34 cellular contexts compared by ENCODE assay signal in the genomic region with DNA sequence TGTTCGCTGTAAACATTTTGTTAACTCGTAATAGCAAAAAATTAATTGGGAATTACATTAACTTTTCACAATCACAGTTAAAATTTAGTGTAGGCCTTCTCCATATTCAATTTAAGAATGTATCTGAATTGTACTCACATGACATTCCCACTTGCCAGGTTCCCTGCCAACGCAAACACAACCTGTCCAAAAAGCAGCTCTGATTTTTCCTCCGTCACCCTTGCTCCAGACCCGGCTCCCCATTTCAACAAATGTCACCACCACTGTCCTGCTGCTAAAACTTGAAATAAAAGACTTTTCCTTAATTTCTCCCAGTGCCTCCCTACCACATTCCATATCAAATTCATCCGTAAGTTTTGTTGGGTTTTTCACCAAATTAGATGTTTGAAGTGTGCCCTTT.
"Had no signal": no experiment of that assay in that cellular context is flagged by ENCODE, and none has a peak within 500 bp of the region (broad histone marks: within the 10 kb centered on the region; RNA-seq: fewer than 3 reads in every experiment).

No MANE protein-coding gene starts in this region.

- H3K9me3 ChIP-seq: adrenal gland, ascending aorta, body of pancreas, breast epithelium had no signal

- H3K36me3 ChIP-seq: adrenal gland, ascending aorta, brain microvascular endothelial cell, breast epithelium, cardiac muscle cell had no signal

- DNase-seq: activated effector memory CD4-positive, alpha-beta T cell treated with anti-CD3 and anti-CD28 coated beads, Interleukin-2, amount 50 U/mL, for 16 hours; activated effector memory CD4-positive, alpha-beta T cell treated with Interleukin-2 at 50 U/mL for 16 hours; activated gamma-delta T cell; activated gamma-delta T cell treated with Interleukin-2 at 50 U/mL for 16 hours; activated naive CD4-positive, alpha-beta T cell; activated naive CD4-positive, alpha-beta T cell treated with anti-CD3 and anti-CD28 coated beads for 36 hours; activated naive CD4-positive, alpha-beta T cell treated with anti-CD3 and anti-CD28 coated beads, Interleukin-2, amount 10 ng/mL, durations not matched to agents 7 days and 5 days; activated naive CD4-positive, alpha-beta T cell treated with anti-CD3 and anti-CD28 coated beads, Interleukin-2, amount 50 U/mL, for 16 hours; activated naive CD4-positive, alpha-beta T cell treated with Interleukin-2 at 50 U/mL for 16 hours; activated naive CD8-positive, alpha-beta T cell treated with anti-CD3 and anti-CD28 coated beads for 36 hours; activated naive CD8-positive, alpha-beta T cell treated with anti-CD3 and anti-CD28 coated beads, Interleukin-2, amount 10 ng/mL, durations not matched to agents 7 days and 5 days; activated naive CD8-positive, alpha-beta T cell treated with anti-CD3 and anti-CD28 coated beads, Interleukin-2, amount 50 U/mL, for 24 hours; activated T-cell treated with anti-CD3 and anti-CD28 coated beads, Interleukin-2, amount 50 U/mL, for 1 hour; activated T-cell treated with anti-CD3 and anti-CD28 coated beads, Interleukin-2, amount 50 U/mL, for 24 hours; activated T-cell treated with anti-CD3 and anti-CD28 coated beads, Interleukin-2, amount 50 U/mL, for 4 hours; activated T-cell treated with anti-CD3 and anti-CD28 coated beads, Interleukin-2, amount 50 U/mL, for 48 hours; activated T-cell treated with anti-CD3 and anti-CD28 coated beads, Interleukin-2, amount 50 U/mL, for 72 hours; adrenal gland; amniotic stem cell; amygdala; anterior cingulate cortex; aorta; brain microvascular endothelial cell; caudate nucleus; central memory CD4-positive, alpha-beta T cell; cerebellar nuclear complex had no signal

- FAIRE-seq: astrocyte, bronchial epithelial cell had no signal

- H3K27me3 ChIP-seq: adrenal gland, ascending aorta, body of pancreas, brain microvascular endothelial cell, breast epithelium, cardiac muscle cell had no signal

- H3K4me3 ChIP-seq: adrenal gland, ascending aorta, body of pancreas, breast epithelium, cardiac muscle cell had no signal

- H3K27ac ChIP-seq: adrenal gland, ascending aorta, body of pancreas, brain microvascular endothelial cell, breast epithelium, cardiac muscle cell had no signal

- ATAC-seq: activated naive CD4-positive, alpha-beta T cell treated with anti-CD3 and anti-CD28 coated beads, Interleukin-2, amount 50 U/mL, for 72 hours; activated naive CD8-positive, alpha-beta T cell treated with anti-CD3 and anti-CD28 coated beads, Interleukin-2, amount 50 U/mL, for 24 hours; activated T-cell treated with anti-CD3 and anti-CD28 coated beads, Interleukin-2, amount 50 U/mL, for 4 hours; activated T-cell treated with anti-CD3 and anti-CD28 coated beads, Interleukin-2, amount 50 U/mL, for 72 hours; activated T-helper 17 cell treated with anti-CD3 and anti-CD28 coated beads, Interleukin-2, amount 50 U/mL, for 72 hours; body of pancreas had no signal

- H3K4me1 ChIP-seq: adrenal gland, ascending aorta, body of pancreas, breast epithelium had no signal
